25 cellular contexts compared by ENCODE assay signal in genomic region chr5:100772011-100772410, GRCh38.
DNase-seq lines count a peak whose midpoint lies in the region; TF ChIP-seq lines count a peak whose summit lies in the region.
"Had no signal": no experiment of that assay in that cellular context is flagged by ENCODE, and none has a peak within 500 bp of the region (broad histone marks: within the 10 kb centered on the region; RNA-seq: fewer than 3 reads in every experiment).

No MANE protein-coding gene starts in this region.

- peaks cover 4% of the 10 kb centered on the region for H3K36me3 Mint-ChIP-seq in activated T-helper 2 cell treated with anti-CD3 and anti-CD28 coated beads, Interferon-gamma antibody, Interleukin-2, Interleukin-4, amounts not matched to agents 10 μg/mL and 5 μg/mL and 100 μg/mL, durations not matched to agents 14 hours and 24 hours and 36 hours (ENCODE audit: low read depth)

- CTCF ChIA-PET in HEK293T (lab: Yijun Ruan, JAX) = no interaction called here

- POLR2A ChIA-PET in HEK293T (lab: Yijun Ruan, JAX) = no interaction called here

- no peak overlapping the region for H3K27ac ChIP-seq in testis
- H3K27ac ChIP-seq: gastrocnemius medialis, right atrium auricular region, stomach, tibial artery, VCaP had no signal

- DNase-seq in NCI-H1105 treated with DMSO at 0.1 percent for 48 hours (lab: John Stamatoyannopoulos, UW) (peak; percentile 5), NCI-H1105 (lab: John Stamatoyannopoulos, UW) (no peak), HEK293T (ENCODE audit: extremely low spot score) (no peak), NCI-H510A treated with DMSO at 0.1 percent for 48 hours (lab: John Stamatoyannopoulos, UW) (peak; percentile 63), left kidney (ENCODE audit: low read depth, low spot score) (peak; percentile 82), testis (no peak), NCI-H82 treated with DMSO at 0.1 percent for 48 hours (lab: John Stamatoyannopoulos, UW; ENCODE audit: unreplicated experiment) (no peak)
- no peak for DNase-seq in activated T-helper 2 cell treated with anti-CD3 and anti-CD28 coated beads, Interferon-gamma antibody, Interleukin-2, Interleukin-4, amounts not matched to agents 10 μg/mL and 5 μg/mL and 100 μg/mL, durations not matched to agents 14 hours and 24 hours and 36 hours (ENCODE audit: low spot score)
- DNase-seq: activated CD4-positive, alpha-beta T cell treated with anti-CD3 and anti-CD28 coated beads, Interleukin-2, amount 10 ng/mL, durations not matched to agents 24 days and 14 days; activated T-cell treated with anti-CD3 and anti-CD28 coated beads, Interleukin-2, amount 50 U/mL, for 4 hours; CD4-positive, alpha-beta T cell; gastrocnemius medialis; Kasumi-1; left cardiac atrium; mammary epithelial cell; NCI-H2081; NCI-H526; nephron progenitor cell; stimulated activated CD4-positive, alpha-beta T cell treated with anti-CD3 and anti-CD28 coated beads, Interleukin-2, amount 100 ng/mL, for 24 hours; stomach; T-helper 9 cell; tibial artery had no signal

- H3K4me1 ChIP-seq in testis = no peaks in the 10 kb centered on the region
- H3K4me1 ChIP-seq: gastrocnemius medialis, HAP-1, right atrium auricular region, stomach, tibial artery had no signal

- H3K9me3 ChIP-seq in testis = no peaks in the 10 kb centered on the region
- H3K9me3 ChIP-seq: gastrocnemius medialis, HAP-1, right atrium auricular region, stomach, tibial artery had no signal

- no peak for TF ChIP-seq CTCF in testis (IDR thresholded peaks at IDR 0.05)

- peaks cover 6% of the 10 kb centered on the region for H3K27me3 Mint-ChIP-seq in activated T-helper 2 cell treated with anti-CD3 and anti-CD28 coated beads, Interferon-gamma antibody, Interleukin-2, Interleukin-4, amounts not matched to agents 10 μg/mL and 5 μg/mL and 100 μg/mL, durations not matched to agents 14 hours and 24 hours and 36 hours (ENCODE audit: low read depth)
- H3K27me3 Mint-ChIP-seq: CD4-positive, alpha-beta T cell had no signal

- H3K4me3 ChIP-seq in testis = no peak overlapping the region
- H3K4me3 ChIP-seq: gastrocnemius medialis, HAP-1, right atrium auricular region, stomach, tibial artery had no signal

- WGBS in testis, 2 donors = 81 to 86% methylated on average over 3 of the region's 3 CpGs

- no peak overlapping the region for H3K27ac Mint-ChIP-seq in activated T-helper 2 cell treated with anti-CD3 and anti-CD28 coated beads, Interferon-gamma antibody, Interleukin-2, Interleukin-4, amounts not matched to agents 10 μg/mL and 5 μg/mL and 100 μg/mL, durations not matched to agents 14 hours and 24 hours and 36 hours
- H3K27ac Mint-ChIP-seq: activated CD4-positive, alpha-beta T cell treated with anti-CD3 and anti-CD28 coated beads, Interleukin-2, amount 10 ng/mL, durations not matched to agents 24 days and 14 days; CD4-positive, alpha-beta T cell had no signal

- peaks cover 6% of the 10 kb centered on the region for H3K4me1 Mint-ChIP-seq in activated T-helper 2 cell treated with anti-CD3 and anti-CD28 coated beads, Interferon-gamma antibody, Interleukin-2, Interleukin-4, amounts not matched to agents 10 μg/mL and 5 μg/mL and 100 μg/mL, durations not matched to agents 14 hours and 24 hours and 36 hours (ENCODE audit: low read depth)

- intact Hi-C loops in activated T-helper 2 cell treated with anti-CD3 and anti-CD28 coated beads, Interferon-gamma antibody, Interleukin-2, Interleukin-4, amounts not matched to agents 10 μg/mL and 5 μg/mL and 100 μg/mL, durations not matched to agents 14 hours and 24 hours and 36 hours (cut with micrococcal nuclease) = no loop called here
- intact Hi-C loops in testis (cut with DNase I; ENCODE audit: low total_unique reads) = no loop called here

- no peaks in the 10 kb centered on the region for H3K27me3 ChIP-seq in testis
- H3K27me3 ChIP-seq: gastrocnemius medialis, right atrium auricular region, stomach, tibial artery had no signal

- H3K4me3 Mint-ChIP-seq in activated T-helper 2 cell treated with anti-CD3 and anti-CD28 coated beads, Interferon-gamma antibody, Interleukin-2, Interleukin-4, amounts not matched to agents 10 μg/mL and 5 μg/mL and 100 μg/mL, durations not matched to agents 14 hours and 24 hours and 36 hours (ENCODE audit: low read depth) = no peak overlapping the region
- H3K4me3 Mint-ChIP-seq: activated CD4-positive, alpha-beta T cell treated with anti-CD3 and anti-CD28 coated beads, Interleukin-2, amount 10 ng/mL, durations not matched to agents 24 days and 14 days; activated T-cell treated with anti-CD3 and anti-CD28 coated beads, Interleukin-2, amount 50 U/mL, for 4 hours; CD4-positive, alpha-beta T cell; nephron progenitor cell had no signal

- no peak for TF ChIP-seq POLR2A in testis (IDR thresholded peaks at IDR 0.05)

- peaks cover 12% of the 10 kb centered on the region for H3K9me3 Mint-ChIP-seq in activated T-helper 2 cell treated with anti-CD3 and anti-CD28 coated beads, Interferon-gamma antibody, Interleukin-2, Interleukin-4, amounts not matched to agents 10 μg/mL and 5 μg/mL and 100 μg/mL, durations not matched to agents 14 hours and 24 hours and 36 hours
- H3K9me3 Mint-ChIP-seq: activated T-cell treated with anti-CD3 and anti-CD28 coated beads, Interleukin-2, amount 50 U/mL, for 4 hours; CD4-positive, alpha-beta T cell had no signal

- no peaks in the 10 kb centered on the region for H3K36me3 ChIP-seq in testis (ENCODE audit: low read depth, missing control alignments)
- H3K36me3 ChIP-seq: gastrocnemius medialis, HAP-1, right atrium auricular region, stomach, tibial artery had no signal

TF ChIP-seq in HEK293T, 16 proteins besides CTCF, POLR2A, EP300 and RAD21:
- no peak for TF ChIP-seq SP1 (IDR thresholded peaks at IDR 0.05)
- peak; percentile 30; the same call in 1 of the 2 replicates for TF ChIP-seq PKNOX1 (IDR thresholded peaks at IDR 0.05)

Comparison
In these comparisons a context has a peak if more than half of its experiments do, and no peak if none do; other contexts are left out.
1. DNase-seq: peak in NCI-H1105 treated with DMSO at 0.1 percent for 48 hours (single experiment), NCI-H510A treated with DMSO at 0.1 percent for 48 hours (single experiment) and left kidney (single experiment); none in NCI-H1105 (single experiment), HEK293T (single experiment), activated T-helper 2 cell treated with anti-CD3 and anti-CD28 coated beads, Interferon-gamma antibody, Interleukin-2, Interleukin-4, amounts not matched to agents 10 μg/mL and 5 μg/mL and 100 μg/mL, durations not matched to agents 14 hours and 24 hours and 36 hours (single experiment), testis (single experiment) and NCI-H82 treated with DMSO at 0.1 percent for 48 hours (single experiment).